ENCODE assay signal across 1 cellular context in the genomic region with DNA sequence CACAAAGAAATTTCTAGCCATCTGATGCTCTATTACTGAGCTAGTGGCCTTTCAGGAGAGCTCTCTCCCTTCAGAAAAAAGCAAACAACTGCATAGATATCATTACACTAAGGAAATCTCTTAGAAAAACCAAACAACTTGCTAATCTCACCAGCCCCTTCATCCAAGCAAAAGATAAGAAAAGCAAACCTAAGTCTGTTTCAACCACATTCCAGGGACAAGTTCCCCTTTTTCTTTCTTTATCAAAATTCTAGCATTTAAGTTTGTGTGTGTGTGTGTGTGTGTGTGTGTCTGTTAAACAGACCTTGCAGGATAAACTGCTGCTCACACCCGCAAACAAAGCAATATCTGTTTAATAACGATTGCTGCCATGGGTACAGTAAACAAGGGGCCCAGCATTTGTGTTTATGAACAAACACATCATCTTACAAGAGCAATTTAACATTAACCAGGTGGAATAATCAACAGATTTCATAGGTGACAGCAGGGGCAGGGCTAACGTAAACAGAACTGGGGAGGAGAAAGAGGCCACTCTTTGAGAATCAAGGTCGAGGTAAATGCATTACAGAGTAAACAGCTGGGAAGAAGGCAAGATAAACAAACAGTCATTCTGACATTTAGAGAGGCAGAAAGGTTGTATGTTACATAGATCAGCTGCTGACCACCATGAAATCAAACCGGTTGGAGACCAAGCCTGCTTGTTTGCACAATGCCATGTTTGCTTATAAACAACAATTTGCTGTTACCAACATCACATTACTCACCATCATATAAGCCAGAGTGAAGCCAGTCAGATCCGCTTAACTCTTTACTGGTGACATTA.
TF ChIP-seq lines count a peak whose summit lies in the region.

No MANE protein-coding gene starts in this region.

TF ChIP-seq in HepG2, 621 proteins besides CTCF, POLR2A, EP300 and RAD21 (continued from another document and continues in another):
- TF ChIP-seq, protein P1, sequence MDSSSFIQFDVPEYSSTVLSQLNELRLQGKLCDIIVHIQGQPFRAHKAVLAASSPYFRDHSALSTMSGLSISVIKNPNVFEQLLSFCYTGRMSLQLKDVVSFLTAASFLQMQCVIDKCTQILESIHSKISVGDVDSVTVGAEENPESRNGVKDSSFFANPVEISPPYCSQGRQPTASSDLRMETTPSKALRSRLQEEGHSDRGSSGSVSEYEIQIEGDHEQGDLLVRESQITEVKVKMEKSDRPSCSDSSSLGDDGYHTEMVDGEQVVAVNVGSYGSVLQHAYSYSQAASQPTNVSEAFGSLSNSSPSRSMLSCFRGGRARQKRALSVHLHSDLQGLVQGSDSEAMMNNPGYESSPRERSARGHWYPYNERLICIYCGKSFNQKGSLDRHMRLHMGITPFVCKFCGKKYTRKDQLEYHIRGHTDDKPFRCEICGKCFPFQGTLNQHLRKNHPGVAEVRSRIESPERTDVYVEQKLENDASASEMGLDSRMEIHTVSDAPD (CRISPR knock-in tag; IDR thresholded peaks at IDR 0.05) = peak; percentile 81; the same call in 1 of the 2 replicates
- peak; percentile 69 for TF ChIP-seq ESRRA (CRISPR knock-in tag; IDR thresholded peaks at IDR 0.05; ENCODE audit: low read depth)
- peak; percentile 97 for TF ChIP-seq PITX1 (CRISPR knock-in tag; IDR thresholded peaks at IDR 0.05)
- TF ChIP-seq MEIS1 (CRISPR knock-in tag; IDR thresholded peaks at IDR 0.05; ENCODE audit: borderline replicate concordance) = peak; percentile 98
- TF ChIP-seq, protein P2, sequence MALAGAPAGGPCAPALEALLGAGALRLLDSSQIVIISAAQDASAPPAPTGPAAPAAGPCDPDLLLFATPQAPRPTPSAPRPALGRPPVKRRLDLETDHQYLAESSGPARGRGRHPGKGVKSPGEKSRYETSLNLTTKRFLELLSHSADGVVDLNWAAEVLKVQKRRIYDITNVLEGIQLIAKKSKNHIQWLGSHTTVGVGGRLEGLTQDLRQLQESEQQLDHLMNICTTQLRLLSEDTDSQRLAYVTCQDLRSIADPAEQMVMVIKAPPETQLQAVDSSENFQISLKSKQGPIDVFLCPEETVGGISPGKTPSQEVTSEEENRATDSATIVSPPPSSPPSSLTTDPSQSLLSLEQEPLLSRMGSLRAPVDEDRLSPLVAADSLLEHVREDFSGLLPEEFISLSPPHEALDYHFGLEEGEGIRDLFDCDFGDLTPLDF (CRISPR knock-in tag; IDR thresholded peaks at IDR 0.05) = peak; percentile 53; the same call in 1 of the 2 replicates
- TF ChIP-seq ZNF558 (CRISPR knock-in tag; IDR thresholded peaks at IDR 0.05; ENCODE audit: borderline replicate concordance) = peak; percentile 51; the same call in 1 of the 2 replicates
- TF ChIP-seq, protein P3, sequence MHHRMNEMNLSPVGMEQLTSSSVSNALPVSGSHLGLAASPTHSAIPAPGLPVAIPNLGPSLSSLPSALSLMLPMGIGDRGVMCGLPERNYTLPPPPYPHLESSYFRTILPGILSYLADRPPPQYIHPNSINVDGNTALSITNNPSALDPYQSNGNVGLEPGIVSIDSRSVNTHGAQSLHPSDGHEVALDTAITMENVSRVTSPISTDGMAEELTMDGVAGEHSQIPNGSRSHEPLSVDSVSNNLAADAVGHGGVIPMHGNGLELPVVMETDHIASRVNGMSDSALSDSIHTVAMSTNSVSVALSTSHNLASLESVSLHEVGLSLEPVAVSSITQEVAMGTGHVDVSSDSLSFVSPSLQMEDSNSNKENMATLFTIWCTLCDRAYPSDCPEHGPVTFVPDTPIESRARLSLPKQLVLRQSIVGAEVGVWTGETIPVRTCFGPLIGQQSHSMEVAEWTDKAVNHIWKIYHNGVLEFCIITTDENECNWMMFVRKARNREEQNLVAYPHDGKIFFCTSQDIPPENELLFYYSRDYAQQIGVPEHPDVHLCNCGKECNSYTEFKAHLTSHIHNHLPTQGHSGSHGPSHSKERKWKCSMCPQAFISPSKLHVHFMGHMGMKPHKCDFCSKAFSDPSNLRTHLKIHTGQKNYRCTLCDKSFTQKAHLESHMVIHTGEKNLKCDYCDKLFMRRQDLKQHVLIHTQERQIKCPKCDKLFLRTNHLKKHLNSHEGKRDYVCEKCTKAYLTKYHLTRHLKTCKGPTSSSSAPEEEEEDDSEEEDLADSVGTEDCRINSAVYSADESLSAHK (CRISPR knock-in tag; IDR thresholded peaks at IDR 0.05; ENCODE audit: borderline replicate concordance) = no peak
- TF ChIP-seq ZNF234 (CRISPR knock-in tag; conservative IDR thresholded peaks at IDR 0.05) = no peak
- no peak for TF ChIP-seq HNRNPH1 (optimal IDR thresholded peaks at IDR 0.05; ENCODE audit: low read depth, low read length)
- TF ChIP-seq, protein P4, sequence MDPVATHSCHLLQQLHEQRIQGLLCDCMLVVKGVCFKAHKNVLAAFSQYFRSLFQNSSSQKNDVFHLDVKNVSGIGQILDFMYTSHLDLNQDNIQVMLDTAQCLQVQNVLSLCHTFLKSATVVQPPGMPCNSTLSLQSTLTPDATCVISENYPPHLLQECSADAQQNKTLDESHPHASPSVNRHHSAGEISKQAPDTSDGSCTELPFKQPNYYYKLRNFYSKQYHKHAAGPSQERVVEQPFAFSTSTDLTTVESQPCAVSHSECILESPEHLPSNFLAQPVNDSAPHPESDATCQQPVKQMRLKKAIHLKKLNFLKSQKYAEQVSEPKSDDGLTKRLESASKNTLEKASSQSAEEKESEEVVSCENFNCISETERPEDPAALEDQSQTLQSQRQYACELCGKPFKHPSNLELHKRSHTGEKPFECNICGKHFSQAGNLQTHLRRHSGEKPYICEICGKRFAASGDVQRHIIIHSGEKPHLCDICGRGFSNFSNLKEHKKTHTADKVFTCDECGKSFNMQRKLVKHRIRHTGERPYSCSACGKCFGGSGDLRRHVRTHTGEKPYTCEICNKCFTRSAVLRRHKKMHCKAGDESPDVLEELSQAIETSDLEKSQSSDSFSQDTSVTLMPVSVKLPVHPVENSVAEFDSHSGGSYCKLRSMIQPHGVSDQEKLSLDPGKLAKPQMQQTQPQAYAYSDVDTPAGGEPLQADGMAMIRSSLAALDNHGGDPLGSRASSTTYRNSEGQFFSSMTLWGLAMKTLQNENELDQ (CRISPR knock-in tag; IDR thresholded peaks at IDR 0.05; ENCODE audit: borderline replicate concordance) = no peak
- no peak for TF ChIP-seq ZNF615 (CRISPR knock-in tag; IDR thresholded peaks at IDR 0.05; ENCODE audit: borderline replicate concordance)
- TF ChIP-seq ZNF546 (CRISPR knock-in tag; conservative IDR thresholded peaks at IDR 0.05) = no peak
- TF ChIP-seq NFRKB (IDR thresholded peaks at IDR 0.05) = no peak
- no peak for TF ChIP-seq ZNF713 (CRISPR knock-in tag; IDR thresholded peaks at IDR 0.05)
- no peak for TF ChIP-seq RARG (CRISPR knock-in tag; IDR thresholded peaks at IDR 0.05; ENCODE audit: low read depth)
- peak; percentile 66; the same call in 1 of the 2 replicates for TF ChIP-seq SNAI1 (CRISPR knock-in tag; IDR thresholded peaks at IDR 0.05; ENCODE audit: borderline replicate concordance)
- no peak for TF ChIP-seq ZFP41 (CRISPR knock-in tag; IDR thresholded peaks at IDR 0.05; ENCODE audit: borderline replicate concordance)
- TF ChIP-seq, protein P5, sequence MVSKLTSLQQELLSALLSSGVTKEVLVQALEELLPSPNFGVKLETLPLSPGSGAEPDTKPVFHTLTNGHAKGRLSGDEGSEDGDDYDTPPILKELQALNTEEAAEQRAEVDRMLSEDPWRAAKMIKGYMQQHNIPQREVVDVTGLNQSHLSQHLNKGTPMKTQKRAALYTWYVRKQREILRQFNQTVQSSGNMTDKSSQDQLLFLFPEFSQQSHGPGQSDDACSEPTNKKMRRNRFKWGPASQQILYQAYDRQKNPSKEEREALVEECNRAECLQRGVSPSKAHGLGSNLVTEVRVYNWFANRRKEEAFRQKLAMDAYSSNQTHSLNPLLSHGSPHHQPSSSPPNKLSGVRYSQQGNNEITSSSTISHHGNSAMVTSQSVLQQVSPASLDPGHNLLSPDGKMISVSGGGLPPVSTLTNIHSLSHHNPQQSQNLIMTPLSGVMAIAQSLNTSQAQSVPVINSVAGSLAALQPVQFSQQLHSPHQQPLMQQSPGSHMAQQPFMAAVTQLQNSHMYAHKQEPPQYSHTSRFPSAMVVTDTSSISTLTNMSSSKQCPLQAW (CRISPR knock-in tag; IDR thresholded peaks at IDR 0.05) = peak; percentile 98
- no peak for TF ChIP-seq FOSL1 (CRISPR knock-in tag; IDR thresholded peaks at IDR 0.05; ENCODE audit: borderline replicate concordance)
- peak; percentile 41 for TF ChIP-seq CREB1 (IDR thresholded peaks at IDR 0.05)
- TF ChIP-seq CREB1 (CRISPR knock-in tag; IDR thresholded peaks at IDR 0.05) = peak; percentile 84
- no peak for TF ChIP-seq TAF1 (CRISPR knock-in tag; IDR thresholded peaks at IDR 0.05)
- TF ChIP-seq ZKSCAN5 (CRISPR knock-in tag; IDR thresholded peaks at IDR 0.05) = no peak
- TF ChIP-seq ZMYM2 (CRISPR knock-in tag; IDR thresholded peaks at IDR 0.05) = peak; percentile 78
- TF ChIP-seq, protein P6, sequence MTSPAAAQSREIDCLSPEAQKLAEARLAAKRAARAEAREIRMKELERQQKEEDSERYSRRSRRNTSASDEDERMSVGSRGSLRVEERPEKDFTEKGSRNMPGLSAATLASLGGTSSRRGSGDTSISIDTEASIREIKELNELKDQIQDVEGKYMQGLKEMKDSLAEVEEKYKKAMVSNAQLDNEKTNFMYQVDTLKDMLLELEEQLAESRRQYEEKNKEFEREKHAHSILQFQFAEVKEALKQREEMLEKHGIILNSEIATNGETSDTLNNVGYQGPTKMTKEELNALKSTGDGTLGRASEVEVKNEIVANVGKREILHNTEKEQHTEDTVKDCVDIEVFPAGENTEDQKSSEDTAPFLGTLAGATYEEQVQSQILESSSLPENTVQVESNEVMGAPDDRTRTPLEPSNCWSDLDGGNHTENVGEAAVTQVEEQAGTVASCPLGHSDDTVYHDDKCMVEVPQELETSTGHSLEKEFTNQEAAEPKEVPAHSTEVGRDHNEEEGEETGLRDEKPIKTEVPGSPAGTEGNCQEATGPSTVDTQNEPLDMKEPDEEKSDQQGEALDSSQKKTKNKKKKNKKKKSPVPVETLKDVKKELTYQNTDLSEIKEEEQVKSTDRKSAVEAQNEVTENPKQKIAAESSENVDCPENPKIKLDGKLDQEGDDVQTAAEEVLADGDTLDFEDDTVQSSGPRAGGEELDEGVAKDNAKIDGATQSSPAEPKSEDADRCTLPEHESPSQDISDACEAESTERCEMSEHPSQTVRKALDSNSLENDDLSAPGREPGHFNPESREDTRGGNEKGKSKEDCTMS (CRISPR knock-in tag; conservative IDR thresholded peaks at IDR 0.05) = no peak
- TF ChIP-seq ZNF138 (CRISPR knock-in tag; IDR thresholded peaks at IDR 0.05; ENCODE audit: low read depth) = no peak
- no peak for TF ChIP-seq HNRNPUL1 (IDR thresholded peaks at IDR 0.05; ENCODE audit: low read depth, low read length)
- peak; percentile 96 for TF ChIP-seq RBM22 (optimal IDR thresholded peaks at IDR 0.05; ENCODE audit: low read length)
- peak; percentile 66; the same call in 1 of the 2 replicates for TF ChIP-seq ZSCAN31 (CRISPR knock-in tag; IDR thresholded peaks at IDR 0.05; ENCODE audit: low read depth)
- peak; percentile 82; the same call in 1 of the 2 replicates for TF ChIP-seq KLF6 (CRISPR knock-in tag; IDR thresholded peaks at IDR 0.05)
- TF ChIP-seq, protein P7, sequence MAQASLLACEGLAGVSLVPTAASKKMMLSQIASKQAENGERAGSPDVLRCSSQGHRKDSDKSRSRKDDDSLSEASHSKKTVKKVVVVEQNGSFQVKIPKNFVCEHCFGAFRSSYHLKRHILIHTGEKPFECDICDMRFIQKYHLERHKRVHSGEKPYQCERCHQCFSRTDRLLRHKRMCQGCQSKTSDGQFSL (CRISPR knock-in tag; IDR thresholded peaks at IDR 0.05) = no peak
- no peak for TF ChIP-seq CHD2 (IDR thresholded peaks at IDR 0.05; ENCODE audit: low read depth, low read length)
- peak; percentile 67 for TF ChIP-seq CEBPG (CRISPR knock-in tag; IDR thresholded peaks at IDR 0.05)
- no peak for TF ChIP-seq ZFP37 (CRISPR knock-in tag; IDR thresholded peaks at IDR 0.05; ENCODE audit: borderline replicate concordance)
- no peak for TF ChIP-seq ZNF256 (CRISPR knock-in tag; conservative IDR thresholded peaks at IDR 0.05)
- peak; percentile 52; the same call in 1 of the 2 replicates for TF ChIP-seq ZNF552 (CRISPR knock-in tag; IDR thresholded peaks at IDR 0.05; ENCODE audit: borderline replicate concordance)
- TF ChIP-seq, protein P8, sequence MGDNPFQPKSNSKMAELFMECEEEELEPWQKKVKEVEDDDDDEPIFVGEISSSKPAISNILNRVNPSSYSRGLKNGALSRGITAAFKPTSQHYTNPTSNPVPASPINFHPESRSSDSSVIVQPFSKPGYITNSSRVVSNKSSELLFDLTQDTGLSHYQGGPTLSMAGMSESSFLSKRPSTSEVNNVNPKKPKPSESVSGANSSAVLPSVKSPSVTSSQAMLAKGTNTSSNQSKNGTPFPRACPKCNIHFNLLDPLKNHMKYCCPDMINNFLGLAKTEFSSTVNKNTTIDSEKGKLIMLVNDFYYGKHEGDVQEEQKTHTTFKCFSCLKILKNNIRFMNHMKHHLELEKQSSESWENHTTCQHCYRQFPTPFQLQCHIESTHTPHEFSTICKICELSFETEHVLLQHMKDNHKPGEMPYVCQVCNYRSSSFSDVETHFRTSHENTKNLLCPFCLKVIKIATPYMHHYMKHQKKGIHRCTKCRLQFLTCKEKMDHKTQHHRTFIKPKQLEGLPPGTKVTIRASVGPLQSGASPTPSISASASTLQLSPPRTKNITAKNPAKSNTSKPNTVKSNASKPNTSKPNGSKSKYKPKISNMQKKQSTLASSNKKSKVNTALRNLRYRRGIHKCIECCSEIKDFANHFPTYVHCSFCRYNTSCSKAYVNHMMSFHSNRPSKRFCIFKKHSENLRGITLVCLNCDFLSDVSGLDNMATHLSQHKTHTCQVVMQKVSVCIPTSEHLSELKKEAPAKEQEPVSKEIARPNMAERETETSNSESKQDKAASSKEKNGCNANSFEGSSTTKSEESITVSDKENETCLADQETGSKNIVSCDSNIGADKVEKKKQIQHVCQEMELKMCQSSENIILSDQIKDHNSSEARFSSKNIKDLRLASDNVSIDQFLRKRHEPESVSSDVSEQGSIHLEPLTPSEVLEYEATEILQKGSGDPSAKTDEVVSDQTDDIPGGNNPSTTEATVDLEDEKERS (CRISPR knock-in tag; IDR thresholded peaks at IDR 0.05) = no peak
- TF ChIP-seq, protein P9, sequence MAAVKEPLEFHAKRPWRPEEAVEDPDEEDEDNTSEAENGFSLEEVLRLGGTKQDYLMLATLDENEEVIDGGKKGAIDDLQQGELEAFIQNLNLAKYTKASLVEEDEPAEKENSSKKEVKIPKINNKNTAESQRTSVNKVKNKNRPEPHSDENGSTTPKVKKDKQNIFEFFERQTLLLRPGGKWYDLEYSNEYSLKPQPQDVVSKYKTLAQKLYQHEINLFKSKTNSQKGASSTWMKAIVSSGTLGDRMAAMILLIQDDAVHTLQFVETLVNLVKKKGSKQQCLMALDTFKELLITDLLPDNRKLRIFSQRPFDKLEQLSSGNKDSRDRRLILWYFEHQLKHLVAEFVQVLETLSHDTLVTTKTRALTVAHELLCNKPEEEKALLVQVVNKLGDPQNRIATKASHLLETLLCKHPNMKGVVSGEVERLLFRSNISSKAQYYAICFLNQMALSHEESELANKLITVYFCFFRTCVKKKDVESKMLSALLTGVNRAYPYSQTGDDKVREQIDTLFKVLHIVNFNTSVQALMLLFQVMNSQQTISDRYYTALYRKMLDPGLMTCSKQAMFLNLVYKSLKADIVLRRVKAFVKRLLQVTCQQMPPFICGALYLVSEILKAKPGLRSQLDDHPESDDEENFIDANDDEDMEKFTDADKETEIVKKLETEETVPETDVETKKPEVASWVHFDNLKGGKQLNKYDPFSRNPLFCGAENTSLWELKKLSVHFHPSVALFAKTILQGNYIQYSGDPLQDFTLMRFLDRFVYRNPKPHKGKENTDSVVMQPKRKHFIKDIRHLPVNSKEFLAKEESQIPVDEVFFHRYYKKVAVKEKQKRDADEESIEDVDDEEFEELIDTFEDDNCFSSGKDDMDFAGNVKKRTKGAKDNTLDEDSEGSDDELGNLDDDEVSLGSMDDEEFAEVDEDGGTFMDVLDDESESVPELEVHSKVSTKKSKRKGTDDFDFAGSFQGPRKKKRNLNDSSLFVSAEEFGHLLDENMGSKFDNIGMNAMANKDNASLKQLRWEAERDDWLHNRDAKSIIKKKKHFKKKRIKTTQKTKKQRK (IDR thresholded peaks at IDR 0.05; ENCODE audit: low read length) = no peak
- TF ChIP-seq ZFYVE20 (CRISPR knock-in tag; IDR thresholded peaks at IDR 0.05; ENCODE audit: borderline replicate concordance, low read depth) = no peak
- TF ChIP-seq GLI4 (CRISPR knock-in tag; IDR thresholded peaks at IDR 0.05; ENCODE audit: borderline replicate concordance) = no peak
